Comparison of ENCODE assay signal across 17 cellular contexts in genomic region chr3:37974928-37975223, GRCh38. TPM values are rescaled to one million over a fixed set of nuclear protein-coding genes. Genes with fewer than 3 reads are reported as not detected.
DNase-seq lines count a peak whose midpoint lies in the region; ATAC-seq and TF ChIP-seq lines count a peak whose summit lies in the region.
"Had no signal": no experiment of that assay in that cellular context is flagged by ENCODE, and none has a peak within 500 bp of the region (broad histone marks: within the 10 kb centered on the region; RNA-seq: fewer than 3 reads in every experiment).

No MANE protein-coding gene starts in this region.

- H3K9me2 ChIP-seq in PC-9 (ENCODE audit: insufficient read depth): no peaks in the 10 kb centered on the region

- H3F3A ChIP-seq in PC-9 (ENCODE audit: insufficient read depth, low read depth): peaks cover 6% of the 10 kb centered on the region

- H3K27ac Mint-ChIP-seq in activated naive CD4-positive, alpha-beta T cell treated with anti-CD3 and anti-CD28 coated beads, Interleukin-2, amount 50 U/mL, for 72 hours: peak overlapping the region; percentile 15 to 75
- peak overlapping the region; percentile 85 for H3K27ac Mint-ChIP-seq in endothelial cell (ENCODE audit: unreplicated experiment)
- H3K27ac Mint-ChIP-seq: activated CD4-positive, alpha-beta T cell treated with anti-CD3 and anti-CD28 coated beads, Interleukin-2, amount 10 ng/mL, durations not matched to agents 7 days and 5 days had no signal

- no peaks in the 10 kb centered on the region for H3K36me3 Mint-ChIP-seq in activated naive CD4-positive, alpha-beta T cell treated with anti-CD3 and anti-CD28 coated beads, Interleukin-2, amount 50 U/mL, for 72 hours
- H3K36me3 Mint-ChIP-seq in endothelial cell (ENCODE audit: low read depth, unreplicated experiment): peaks cover 30% of the 10 kb centered on the region
- H3K36me3 Mint-ChIP-seq: naive thymus-derived CD4-positive, alpha-beta T cell had no signal

- H3K27me3 ChIP-seq in PC-9 (ENCODE audit: insufficient read depth, low read depth) (no peaks in the 10 kb centered on the region), H7 (ENCODE audit: control insufficient read depth, insufficient read depth, low read length) (no peaks in the 10 kb centered on the region)
- H3K27me3 ChIP-seq: brain microvascular endothelial cell, heart left ventricle, sigmoid colon, SJCRH30 had no signal

- H3K27me3 Mint-ChIP-seq in endothelial cell (ENCODE audit: unreplicated experiment): peaks cover 8% of the 10 kb centered on the region
- H3K27me3 Mint-ChIP-seq: activated CD4-positive, alpha-beta T cell treated with anti-CD3 and anti-CD28 coated beads, Interleukin-2, amount 10 ng/mL, durations not matched to agents 7 days and 5 days; naive thymus-derived CD4-positive, alpha-beta T cell had no signal

- H3K4me3 ChIP-seq in PC-9 (no peak overlapping the region), H7 (ENCODE audit: insufficient read depth, low read depth, low read length) (no peak overlapping the region)
- H3K4me3 ChIP-seq: heart left ventricle, sigmoid colon, SJCRH30 had no signal

- no peaks in the 10 kb centered on the region for H4K20me1 ChIP-seq in PC-9 (ENCODE audit: insufficient read depth)

- no peak overlapping the region for H3K4me2 ChIP-seq in PC-9
- H3K4me2 ChIP-seq: KMS-11 had no signal

- no peaks in the 10 kb centered on the region for H3K9me3 Mint-ChIP-seq in activated naive CD4-positive, alpha-beta T cell treated with anti-CD3 and anti-CD28 coated beads, Interleukin-2, amount 50 U/mL, for 72 hours
- H3K9me3 Mint-ChIP-seq in endothelial cell (ENCODE audit: unreplicated experiment): no peaks in the 10 kb centered on the region
- H3K9me3 Mint-ChIP-seq: activated CD4-positive, alpha-beta T cell treated with anti-CD3 and anti-CD28 coated beads, Interleukin-2, amount 10 ng/mL, durations not matched to agents 7 days and 5 days; naive thymus-derived CD4-positive, alpha-beta T cell had no signal

- H3K36me3 ChIP-seq in PC-9 (ENCODE audit: low read depth): peaks cover under 1% of the 10 kb centered on the region; the same call in 1 of the 2 replicates
- peaks cover 8% of the 10 kb centered on the region for H3K36me3 ChIP-seq in H7 (replicated peaks; ENCODE audit: control insufficient read depth, insufficient read depth, low read length)
- H3K36me3 ChIP-seq: SJCRH30 had no signal

- no peaks in the 10 kb centered on the region for H3K9me3 ChIP-seq in PC-9 (ENCODE audit: insufficient read depth, low read depth)
- H3K9me3 ChIP-seq: heart left ventricle, sigmoid colon, SJCRH30 had no signal

- no peak for DNase-seq in activated naive CD4-positive, alpha-beta T cell treated with anti-CD3 and anti-CD28 coated beads, Interleukin-2, amount 50 U/mL, for 72 hours (ENCODE audit: low spot score in 2 of 2)
- DNase-seq in activated naive CD4-positive, alpha-beta T cell (lab: John Stamatoyannopoulos, UW): no peak
- DNase-seq in PC-9 (no peak), endothelial cell (ENCODE audit: low spot score) (no peak), left lobe of liver (ENCODE audit: low spot score) (no peak), NCI-H187 (lab: John Stamatoyannopoulos, UW) (no peak), H7 (no peak)
- DNase-seq in stimulated activated CD4-positive, alpha-beta T cell treated with anti-CD3 and anti-CD28 coated beads, Interleukin-12 subunit alpha, Interleukin-12 subunit beta, amount 100 ng/mL, for 4 hours: no peak
- DNase-seq: cortex of kidney, sigmoid colon had no signal

- no peak overlapping the region for H3K27ac ChIP-seq in PC-9
- H3K27ac ChIP-seq: brain microvascular endothelial cell, KMS-11, parathyroid adenoma, sigmoid colon, SJCRH30 had no signal

- H3K4me1 Mint-ChIP-seq in endothelial cell (ENCODE audit: unreplicated experiment): peaks cover 38% of the 10 kb centered on the region

- CTCF ChIA-PET in PC-9 (lab: Charles Lee): interaction anchor here (0.6 to 2.4 kb wide), 7 partner anchors 16 to 323 kb away, joined by 4 to 18 read pairs (median 4); partner anchors contain the start of gene VILL

- TF ChIP-seq CTCF in PC-9 (conservative IDR thresholded peaks at IDR 0.05) (0 out of 2 replicates have a peak, but pooled peaks have one; percentile 30), endothelial cell (IDR thresholded peaks at IDR 0.05; ENCODE audit: unreplicated experiment) (peak; percentile 39)

- intact Hi-C loops in PC-9 (cut with micrococcal nuclease; ENCODE audit: unreplicated experiment): loop anchor here (1.0 to 2.0 kb wide), 3 partner anchors 22 to 504 kb away; no protein-coding TSS in a partner anchor

- no peaks in the 10 kb centered on the region for H3K4me1 ChIP-seq in PC-9 (replicated peaks; ENCODE audit: insufficient read depth)
- H3K4me1 ChIP-seq: parathyroid adenoma, sigmoid colon had no signal

- H3K4me3 Mint-ChIP-seq in endothelial cell (ENCODE audit: unreplicated experiment): peak overlapping the region; percentile 17
- H3K4me3 Mint-ChIP-seq: activated CD4-positive, alpha-beta T cell treated with anti-CD3 and anti-CD28 coated beads, Interleukin-2, amount 10 ng/mL, durations not matched to agents 7 days and 5 days; naive thymus-derived CD4-positive, alpha-beta T cell had no signal

- ATAC-seq in activated naive CD4-positive, alpha-beta T cell treated with anti-CD3 and anti-CD28 coated beads, Interleukin-2, amount 50 U/mL, for 72 hours: no peak
- ATAC-seq in left lobe of liver: no peak

- no peak overlapping the region for H2AFZ ChIP-seq in PC-9
- H2AFZ ChIP-seq: parathyroid adenoma had no signal

- BruUV-seq in PC-9 (replicated peaks; lab: Mats Ljungman, UMichigan): no TSS peak

- POLR2A ChIA-PET in PC-9 (lab: Charles Lee; ENCODE audit: unreplicated experiment): no interaction called here

- no peaks in the 10 kb centered on the region for H3K79me2 ChIP-seq in PC-9 (ENCODE audit: low read depth)

RNA-seq across cellular contexts. Expression of gene VILL, which starts 15.7 kb away (rescaled TPM):
- total RNA-seq in activated naive CD4-positive, alpha-beta T cell treated with anti-CD3 and anti-CD28 coated beads, Interleukin-2, amount 50 U/mL, for 72 hours: 10 to 100 TPM; 13.2 to 13.8 TPM
- total RNA-seq in PC-9 (2021) (14.1 and 14.7 TPM in 2 replicates), endothelial cell (ENCODE audit: unreplicated experiment) (13.7 TPM), left lobe of liver (0.48 TPM)
- total RNA-seq in H7 (2014; rRNA removed; shearing (Covaris generic)): 5.0 and 5.3 TPM in 2 replicates

RNA-seq across cellular contexts. Expression of gene PLCD1, which starts 54.6 kb away (rescaled TPM):
- 10 to 100 TPM; 10.0 to 18.5 TPM for total RNA-seq in activated naive CD4-positive, alpha-beta T cell treated with anti-CD3 and anti-CD28 coated beads, Interleukin-2, amount 50 U/mL, for 72 hours
- total RNA-seq in PC-9 (2021) (13.5 and 19.4 TPM in 2 replicates), endothelial cell (ENCODE audit: unreplicated experiment) (22.4 TPM), left lobe of liver (11.3 TPM)
- 22.2 and 22.3 TPM in 2 replicates for total RNA-seq in H7 (2014; rRNA removed; shearing (Covaris generic))
